In the genomic region with DNA sequence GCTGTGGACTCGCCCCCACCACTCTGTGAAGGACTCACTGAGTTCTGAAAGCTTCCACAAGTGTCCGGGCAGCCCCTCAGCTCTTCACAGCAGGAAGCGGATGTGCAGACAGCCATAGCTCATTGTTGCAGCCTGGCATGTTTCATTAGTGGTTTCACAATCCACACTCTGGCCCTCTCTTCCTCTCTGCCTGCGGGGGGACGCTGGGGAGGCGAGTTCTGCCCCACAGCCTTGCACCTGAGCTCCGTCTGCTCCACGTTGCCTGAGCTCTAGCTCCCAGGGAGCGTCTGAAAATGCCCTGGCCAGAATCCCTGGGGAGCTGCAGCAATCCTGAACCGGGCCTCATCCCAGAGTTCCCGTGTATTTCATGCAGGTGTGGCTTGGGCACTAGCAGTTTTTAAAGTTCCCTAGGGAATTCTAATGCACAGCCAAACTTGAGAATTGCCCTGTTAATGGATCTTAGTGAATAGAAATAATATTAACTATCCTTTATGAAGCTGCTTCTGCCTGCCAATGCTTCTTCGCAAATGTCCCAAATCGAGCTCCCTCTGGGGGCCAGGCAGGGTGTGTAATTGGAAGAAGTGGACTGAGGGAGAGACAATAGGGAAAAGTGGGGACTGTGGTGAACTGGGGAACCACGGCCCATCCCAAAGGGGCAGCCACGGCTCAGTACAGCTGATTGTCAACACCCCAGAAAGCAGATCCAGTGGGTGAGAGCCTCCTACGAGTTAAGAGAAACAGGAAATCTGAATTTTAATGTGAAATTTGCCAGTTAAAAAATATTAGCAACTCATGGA, we compare ENCODE assay signal across 8 cellular contexts. TPM values are rescaled to one million over a fixed set of nuclear protein-coding genes. Genes with fewer than 3 reads are reported as not detected.
DNase-seq lines count a peak whose midpoint lies in the region; ATAC-seq and TF ChIP-seq lines count a peak whose summit lies in the region.

No MANE protein-coding gene starts in this region.

- ATAC-seq in GM21723 (IDR thresholded peaks at IDR 0.05; ENCODE audit: unreplicated experiment), result peak; percentile 56

- peak; percentile 30 for DNase-seq in activated CD4-positive, alpha-beta T cell treated with anti-CD3 and anti-CD28 coated beads, Interleukin-2, amount 10 ng/mL, durations not matched to agents 7 days and 5 days
- DNase-seq in activated CD4-positive, alpha-beta T cell treated with anti-CD3 and anti-CD28 coated beads, Interleukin-2, amount 50 U/mL, for 1 hour, result no peak
- peak; percentile 70 for DNase-seq in NAMALWA (ENCODE audit: low spot score)
- peak; percentile 13 to 29 for DNase-seq in cardiac fibroblast (ENCODE audit: low read depth in 2 of 2)
- DNase-seq in osteoblast (ENCODE audit: insufficient read length, low spot score, missing footprints), result peak; percentile 59
- DNase-seq in 8988T, result no peak
- DNase-seq in Calu3, result no peak

- POLR2A ChIA-PET in activated CD4-positive, alpha-beta T cell treated with anti-CD3 and anti-CD28 coated beads, Interleukin-2, amount 10 ng/mL, durations not matched to agents 7 days and 5 days (lab: Charles Lee), result no interaction called here

- H3K27ac ChIP-seq in osteoblast (ENCODE audit: low read depth, low read length), result no peak overlapping the region

- no peak overlapping the region for H3K4me3 Mint-ChIP-seq in activated CD4-positive, alpha-beta T cell treated with anti-CD3 and anti-CD28 coated beads, Interleukin-2, amount 10 ng/mL, durations not matched to agents 7 days and 5 days
- no peak overlapping the region for H3K4me3 Mint-ChIP-seq in Calu3 (ENCODE audit: low read depth, unreplicated experiment)

- no peaks in the 10 kb centered on the region for H3K9me3 Mint-ChIP-seq in activated CD4-positive, alpha-beta T cell treated with anti-CD3 and anti-CD28 coated beads, Interleukin-2, amount 10 ng/mL, durations not matched to agents 7 days and 5 days
- no peaks in the 10 kb centered on the region for H3K9me3 Mint-ChIP-seq in Calu3 (ENCODE audit: low read depth, unreplicated experiment)

- CTCF ChIA-PET in activated CD4-positive, alpha-beta T cell treated with anti-CD3 and anti-CD28 coated beads, Interleukin-2, amount 10 ng/mL, durations not matched to agents 7 days and 5 days (lab: Charles Lee), result interaction anchor here (0.8 to 2.6 kb wide), 4 partner anchors 18 to 92 kb away, joined by 3 to 8 read pairs (median 4); no protein-coding TSS in a partner anchor
- CTCF ChIA-PET in Calu3 (lab: Charles Lee), result interaction anchor here (0.6 to 1.9 kb wide), 3 partner anchors 9 to 85 kb away, joined by 3 to 6 read pairs (median 4); no protein-coding TSS in a partner anchor

- H4K20me1 ChIP-seq in osteoblast (ENCODE audit: insufficient read depth, low read length), result no peaks in the 10 kb centered on the region

- peaks cover 3% of the 10 kb centered on the region for H3K27me3 Mint-ChIP-seq in activated CD4-positive, alpha-beta T cell treated with anti-CD3 and anti-CD28 coated beads, Interleukin-2, amount 10 ng/mL, durations not matched to agents 7 days and 5 days
- peaks cover 100% of the 10 kb centered on the region for H3K27me3 Mint-ChIP-seq in Calu3 (ENCODE audit: unreplicated experiment)

- H3K36me3 ChIP-seq in osteoblast (ENCODE audit: insufficient read depth, low read length), result no peaks in the 10 kb centered on the region

- no peak overlapping the region for H2AFZ ChIP-seq in osteoblast (ENCODE audit: low read length)

- TF ChIP-seq CTCF in cardiac fibroblast (IDR thresholded peaks at IDR 0.05; ENCODE audit: low read depth, low read length), result no peak
- no peak for TF ChIP-seq CTCF in osteoblast (IDR thresholded peaks at IDR 0.05; ENCODE audit: extremely low read depth, low read depth, low read length)
- no peak for TF ChIP-seq CTCF in Calu3 (IDR thresholded peaks at IDR 0.05; ENCODE audit: unreplicated experiment)

- H3K36me3 Mint-ChIP-seq in activated CD4-positive, alpha-beta T cell treated with anti-CD3 and anti-CD28 coated beads, Interleukin-2, amount 10 ng/mL, durations not matched to agents 7 days and 5 days (ENCODE audit: low read depth), result no peaks in the 10 kb centered on the region
- H3K36me3 Mint-ChIP-seq in Calu3 (ENCODE audit: insufficient read depth, unreplicated experiment), result no peaks in the 10 kb centered on the region

- intact Hi-C loops in Calu3 (cut with micrococcal nuclease; ENCODE audit: unreplicated experiment), result no loop called here

- H3K79me2 ChIP-seq in osteoblast (ENCODE audit: insufficient read depth, low read length), result no peaks in the 10 kb centered on the region

- peak overlapping the region; percentile 19 for H3K27ac Mint-ChIP-seq in activated CD4-positive, alpha-beta T cell treated with anti-CD3 and anti-CD28 coated beads, Interleukin-2, amount 10 ng/mL, durations not matched to agents 7 days and 5 days
- H3K27ac Mint-ChIP-seq in Calu3 (ENCODE audit: unreplicated experiment), result no peak overlapping the region

- H3K9me3 ChIP-seq in osteoblast (ENCODE audit: low read depth, low read length), result no peaks in the 10 kb centered on the region

- peaks cover 38% of the 10 kb centered on the region for H3K27me3 ChIP-seq in osteoblast (ENCODE audit: insufficient read depth, low read length)

- H3K4me3 ChIP-seq in cardiac fibroblast (replicated peaks in 1 of 2; ENCODE audit: low read depth in 2 of 2, low read length in 2 of 2) (no peak overlapping the region), osteoblast (ENCODE audit: insufficient read depth, low read length) (no peak overlapping the region)

- H3K4me1 Mint-ChIP-seq in activated CD4-positive, alpha-beta T cell treated with anti-CD3 and anti-CD28 coated beads, Interleukin-2, amount 10 ng/mL, durations not matched to agents 7 days and 5 days, result peaks cover 25% of the 10 kb centered on the region
- no peaks in the 10 kb centered on the region for H3K4me1 Mint-ChIP-seq in Calu3 (ENCODE audit: low read depth, unreplicated experiment)

- no TSS peak for BruUV-seq in Calu3 (replicated peaks; lab: Mats Ljungman, UMichigan)

- no peaks in the 10 kb centered on the region for H3K4me1 ChIP-seq in osteoblast (ENCODE audit: insufficient read depth, low read length)

- H3K4me2 ChIP-seq in osteoblast (ENCODE audit: insufficient read depth, low read length), result no peak overlapping the region

RNA-seq across cellular contexts. Expression of a gene that starts 51.5 kb away (rescaled TPM):
- not detected for total RNA-seq in activated CD4-positive, alpha-beta T cell treated with anti-CD3 and anti-CD28 coated beads, Interleukin-2, amount 10 ng/mL, durations not matched to agents 7 days and 5 days
- not detected in 2 replicates for total RNA-seq in osteoblast
- total RNA-seq in Calu3 (2022), result not detected in 2 replicates

Comparison
In these comparisons a context has a peak if more than half of its experiments do, and no peak if none do; other contexts are left out.
1. DNase-seq: peak in activated CD4-positive, alpha-beta T cell treated with anti-CD3 and anti-CD28 coated beads, Interleukin-2, amount 10 ng/mL, durations not matched to agents 7 days and 5 days (single experiment), NAMALWA (single experiment), cardiac fibroblast (2 of 2) and osteoblast (single experiment); none in activated CD4-positive, alpha-beta T cell treated with anti-CD3 and anti-CD28 coated beads, Interleukin-2, amount 50 U/mL, for 1 hour (single experiment), 8988T (single experiment) and Calu3 (single experiment).